In the genomic region with DNA sequence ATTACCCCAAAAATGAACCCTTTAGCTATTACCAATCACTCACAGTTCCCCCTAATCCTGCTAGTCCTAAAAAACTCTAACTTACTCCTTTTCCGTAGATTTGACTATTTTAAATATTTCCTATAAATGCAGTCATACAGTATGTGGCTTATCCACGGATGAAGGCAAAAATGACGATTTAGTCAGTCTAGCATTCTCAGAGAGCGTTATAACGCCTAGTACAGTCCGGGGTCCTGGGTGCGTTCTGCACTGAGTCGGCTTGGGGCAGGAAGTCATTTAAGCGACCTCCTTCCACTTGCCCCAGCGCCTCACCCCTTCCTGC, we compare ENCODE assay signal across 8 cellular contexts. TPM values are rescaled to one million over a fixed set of nuclear protein-coding genes. Genes with fewer than 3 reads are reported as not detected.
DNase-seq lines count a peak whose midpoint lies in the region; ATAC-seq and TF ChIP-seq lines count a peak whose summit lies in the region.

No MANE protein-coding gene starts in this region.

- H3K4me3 ChIP-seq in DOHH2 (ENCODE audit: low read length) (peak overlapping the region; percentile 99), adipocyte (ENCODE audit: low read length) (peak overlapping the region; percentile 95)

- H3K4me2 ChIP-seq in DOHH2 (ENCODE audit: low read length) = peak overlapping the region; percentile 95

- H3K4me3 Mint-ChIP-seq in memory B cell = peak overlapping the region; percentile 96

- H3K9me2 ChIP-seq in DOHH2 (replicated peaks; ENCODE audit: control insufficient read depth, low read length) = no peaks in the 10 kb centered on the region

- DNase-seq in adipocyte (ENCODE audit: low read depth) (no peak), memory B cell (ENCODE audit: low spot score in 2 of 2) (no peak), mesenteric fat pad (ENCODE audit: low spot score) (no peak), GDM1 (lab: John Stamatoyannopoulos, UW) (no peak), dermis blood vessel endothelial cell (no peak)

- no peaks in the 10 kb centered on the region for H3K9me3 Mint-ChIP-seq in memory B cell

- H3K9me3 ChIP-seq in DOHH2 (ENCODE audit: control insufficient read depth, insufficient read depth, low read length) (peaks cover 30% of the 10 kb centered on the region), adipocyte (ENCODE audit: control insufficient read depth, low read length) (no peaks in the 10 kb centered on the region)

- no peak for TF ChIP-seq CTCF in DOHH2 (IDR thresholded peaks at IDR 0.05; ENCODE audit: low read depth, low read length, poor library complexity, severe bottlenecking)

- H3K27me3 Mint-ChIP-seq in memory B cell = no peaks in the 10 kb centered on the region

- H3K36me3 ChIP-seq in DOHH2 (ENCODE audit: control insufficient read depth, low read length) (peaks cover 26% of the 10 kb centered on the region), adipocyte (ENCODE audit: control insufficient read depth, insufficient read depth, low read length, severe bottlenecking) (peaks cover 10% of the 10 kb centered on the region)

- peaks cover 8% of the 10 kb centered on the region for H3K4me1 ChIP-seq in DOHH2 (ENCODE audit: control insufficient read depth, low read length)
- no peaks in the 10 kb centered on the region for H3K4me1 ChIP-seq in adipocyte (ENCODE audit: control insufficient read depth, insufficient read depth, low read length)

- H3K27ac ChIP-seq in DOHH2 (ENCODE audit: low read depth, low read length) = peak overlapping the region; percentile 68

- H3K27me3 ChIP-seq in DOHH2 (ENCODE audit: control insufficient read depth, low read length) (no peaks in the 10 kb centered on the region), adipocyte (replicated peaks; ENCODE audit: control insufficient read depth, insufficient read depth, low read length) (no peaks in the 10 kb centered on the region)

- H3K4me1 Mint-ChIP-seq in memory B cell = peaks cover 22% of the 10 kb centered on the region

- H3F3A ChIP-seq in DOHH2 (ENCODE audit: control insufficient read depth, insufficient read depth) = peaks cover 3% of the 10 kb centered on the region; the same call in 1 of the 2 replicates

- ATAC-seq in HG02852 (IDR thresholded peaks at IDR 0.05; ENCODE audit: unreplicated experiment) (peak; percentile 86), memory B cell (ENCODE audit: low read depth) (no peak), GM18870 (IDR thresholded peaks at IDR 0.05; ENCODE audit: unreplicated experiment) (no peak)

- H3K36me3 Mint-ChIP-seq in memory B cell = peaks cover 16% of the 10 kb centered on the region

- H3K79me2 ChIP-seq in DOHH2 (ENCODE audit: control insufficient read depth, low read length) = peaks cover 26% of the 10 kb centered on the region

- H4K20me1 ChIP-seq in DOHH2 (ENCODE audit: control insufficient read depth, insufficient read depth, low read depth, low read length) = no peaks in the 10 kb centered on the region

- peak overlapping the region; percentile 91 for H3K9ac ChIP-seq in adipocyte (ENCODE audit: low read length)

- peak overlapping the region; percentile 95 for H3K27ac Mint-ChIP-seq in memory B cell

RNA-seq across cellular contexts. Expression of a gene that starts 0.5 kb away (rescaled TPM):
- total RNA-seq in mesenteric fat pad = 5.7 TPM
- total RNA-seq in dermis blood vessel endothelial cell = 5.2 and 5.6 TPM in 2 replicates

RNA-seq across cellular contexts. Expression of a gene that starts 7.2 kb away (rescaled TPM):
- total RNA-seq in mesenteric fat pad = 11.3 TPM
- total RNA-seq in dermis blood vessel endothelial cell = 13.3 and 15.1 TPM in 2 replicates

RNA-seq across cellular contexts. Expression of a gene that starts 45.0 kb away (rescaled TPM):
- total RNA-seq in mesenteric fat pad (7.5 TPM), dermis blood vessel endothelial cell (4.3 and 7.5 TPM in 2 replicates)
